17 cellular contexts compared by ENCODE assay signal in genomic region chr2:60532421-60532820, GRCh38. TPM values are rescaled to one million over a fixed set of nuclear protein-coding genes. Genes with fewer than 3 reads are reported as not detected.
DNase-seq lines count a peak whose midpoint lies in the region; ATAC-seq and TF ChIP-seq lines count a peak whose summit lies in the region.
"Had no signal": no experiment of that assay in that cellular context is flagged by ENCODE, and none has a peak within 500 bp of the region (broad histone marks: within the 10 kb centered on the region; RNA-seq: fewer than 3 reads in every experiment).

No MANE protein-coding gene starts in this region.

- H4K20me1 ChIP-seq in OCI-LY1 (ENCODE audit: insufficient read depth, low read length) (no peaks in the 10 kb centered on the region), neural progenitor cell (ENCODE audit: low read depth) (no peaks in the 10 kb centered on the region)

- peak; percentile 22 for DNase-seq in AG20443 (ENCODE audit: low spot score)
- DNase-seq in neural progenitor cell (ENCODE audit: low spot score) = no peak
- no peak for DNase-seq in stimulated activated CD4-positive, alpha-beta T cell treated with anti-CD3 and anti-CD28 coated beads, Interleukin-4, amount 100 ng/mL, for 4 hours
- DNase-seq in activated naive CD8-positive, alpha-beta T cell treated with anti-CD3 and anti-CD28 coated beads, Interleukin-2, amount 50 U/mL, for 24 hours = no peak
- no peak for DNase-seq in activated CD4-positive, alpha-beta T cell treated with anti-CD3 and anti-CD28 coated beads, Interleukin-2, amount 10 ng/mL, durations not matched to agents 24 days and 14 days
- DNase-seq: activated T-cell treated with anti-CD3 and anti-CD28 coated beads for 4 hours; H7; heart right ventricle; NCI-H1436 treated with DMSO at 0.1 percent for 48 hours; right cardiac atrium; stimulated activated CD4-positive, alpha-beta T cell treated with anti-CD3 and anti-CD28 coated beads, Interleukin-4, amount 100 ng/mL, for 1 hour had no signal

- H3K4me3 ChIP-seq in OCI-LY1 (ENCODE audit: low read depth, low read length, poor library complexity, severe bottlenecking) = no peak overlapping the region
- H3K4me3 ChIP-seq in neural progenitor cell = no peak overlapping the region

- no peaks in the 10 kb centered on the region for H3K9me3 Mint-ChIP-seq in dendritic cell treated with granulocyte-macrophage colony-stimulating factor and Interleukin-4, amounts not matched to agents 40 ng/mL and 50 ng/mL, for 4 days
- H3K9me3 Mint-ChIP-seq in neural progenitor cell = no peaks in the 10 kb centered on the region
- H3K9me3 Mint-ChIP-seq in activated naive CD8-positive, alpha-beta T cell treated with anti-CD3 and anti-CD28 coated beads, Interleukin-2, amount 50 U/mL, for 24 hours = no peaks in the 10 kb centered on the region
- no peaks in the 10 kb centered on the region for H3K9me3 Mint-ChIP-seq in activated CD4-positive, alpha-beta T cell treated with anti-CD3 and anti-CD28 coated beads, Interleukin-2, amount 10 ng/mL, durations not matched to agents 24 days and 14 days
- H3K9me3 Mint-ChIP-seq: natural killer cell treated with Interleukin-12 subunit alpha and Interleukin-12 subunit beta and Interleukin-15 and Interleukin-18, amount 100 ng/mL, for 72 hours; T-helper 1 cell treated with Interleukin-12 subunit alpha and Interleukin-12 subunit beta and Interleukin-4 antibody, amounts not matched to agents 30 μg/mL and 1 μg/mL, for 36 hours had no signal

- no peak for ATAC-seq in activated naive CD8-positive, alpha-beta T cell treated with anti-CD3 and anti-CD28 coated beads, Interleukin-2, amount 50 U/mL, for 24 hours
- no peak for ATAC-seq in GM19324 (IDR thresholded peaks at IDR 0.05; ENCODE audit: low FRiP score, unreplicated experiment)
- ATAC-seq: natural killer cell treated with Interleukin-12 subunit alpha and Interleukin-12 subunit beta and Interleukin-15 and Interleukin-18, amount 100 ng/mL, for 72 hours had no signal

- H2AFZ ChIP-seq in OCI-LY1 (ENCODE audit: low read length) = no peak overlapping the region
- H2AFZ ChIP-seq in neural progenitor cell (replicated peaks) = no peak overlapping the region

- intact Hi-C loops in dendritic cell treated with granulocyte-macrophage colony-stimulating factor and Interleukin-4, amounts not matched to agents 40 ng/mL and 50 ng/mL, for 4 days (cut with micrococcal nuclease) = no loop called here
- intact Hi-C loops in activated CD4-positive, alpha-beta T cell treated with anti-CD3 and anti-CD28 coated beads, Interleukin-2, amount 10 ng/mL, durations not matched to agents 24 days and 14 days (cut with micrococcal nuclease) = no loop called here

- H3K9me3 ChIP-seq in OCI-LY1 (ENCODE audit: low read length) = no peaks in the 10 kb centered on the region
- no peaks in the 10 kb centered on the region for H3K9me3 ChIP-seq in neural progenitor cell (ENCODE audit: low read depth)
- H3K9me3 ChIP-seq: heart right ventricle had no signal

- H3K9ac ChIP-seq in OCI-LY1 (ENCODE audit: low read length) (no peak overlapping the region), neural progenitor cell (no peak overlapping the region)

- no peaks in the 10 kb centered on the region for H3K9me2 ChIP-seq in OCI-LY1 (ENCODE audit: low read depth, low read length)

- peak overlapping the region; percentile 3; the same call in 1 of the 2 replicates for H3K4me2 ChIP-seq in OCI-LY1 (ENCODE audit: low read length)
- peak overlapping the region; percentile 52 for H3K4me2 ChIP-seq in neural progenitor cell

- H3K27ac Mint-ChIP-seq in dendritic cell treated with granulocyte-macrophage colony-stimulating factor and Interleukin-4, amounts not matched to agents 40 ng/mL and 50 ng/mL, for 4 days = peak overlapping the region; percentile 68
- H3K27ac Mint-ChIP-seq in neural progenitor cell = no peak overlapping the region
- no peak overlapping the region for H3K27ac Mint-ChIP-seq in activated naive CD8-positive, alpha-beta T cell treated with anti-CD3 and anti-CD28 coated beads, Interleukin-2, amount 50 U/mL, for 24 hours
- H3K27ac Mint-ChIP-seq in activated CD4-positive, alpha-beta T cell treated with anti-CD3 and anti-CD28 coated beads, Interleukin-2, amount 10 ng/mL, durations not matched to agents 24 days and 14 days = no peak overlapping the region
- H3K27ac Mint-ChIP-seq: activated naive CD8-positive, alpha-beta T cell; natural killer cell treated with Interleukin-12 subunit alpha and Interleukin-12 subunit beta and Interleukin-15 and Interleukin-18, amount 100 ng/mL, for 72 hours; T-helper 1 cell treated with Interleukin-12 subunit alpha and Interleukin-12 subunit beta and Interleukin-4 antibody, amounts not matched to agents 30 μg/mL and 1 μg/mL, for 36 hours had no signal

- peaks cover 85% of the 10 kb centered on the region for H3K4me1 Mint-ChIP-seq in dendritic cell treated with granulocyte-macrophage colony-stimulating factor and Interleukin-4, amounts not matched to agents 40 ng/mL and 50 ng/mL, for 4 days (ENCODE audit: low read depth)
- peaks cover 65% of the 10 kb centered on the region for H3K4me1 Mint-ChIP-seq in neural progenitor cell
- peaks cover 19% of the 10 kb centered on the region for H3K4me1 Mint-ChIP-seq in activated naive CD8-positive, alpha-beta T cell treated with anti-CD3 and anti-CD28 coated beads, Interleukin-2, amount 50 U/mL, for 24 hours
- H3K4me1 Mint-ChIP-seq in activated CD4-positive, alpha-beta T cell treated with anti-CD3 and anti-CD28 coated beads, Interleukin-2, amount 10 ng/mL, durations not matched to agents 24 days and 14 days = no peaks in the 10 kb centered on the region

- H3K4me1 ChIP-seq in OCI-LY1 (ENCODE audit: insufficient read depth, low read length, severe bottlenecking) (peaks cover 48% of the 10 kb centered on the region), neural progenitor cell (peaks cover 57% of the 10 kb centered on the region)

- no peak for TF ChIP-seq CTCF in OCI-LY1 (IDR thresholded peaks at IDR 0.05; ENCODE audit: low read length)
- TF ChIP-seq CTCF in neural progenitor cell (IDR thresholded peaks at IDR 0.05) = no peak

- no peak overlapping the region for H3K27ac ChIP-seq in OCI-LY1 (ENCODE audit: low read depth, low read length, poor library complexity, severe bottlenecking)
- no peak overlapping the region for H3K27ac ChIP-seq in neural progenitor cell

- H3K79me2 ChIP-seq in OCI-LY1 (ENCODE audit: insufficient read depth, low read length) (no peaks in the 10 kb centered on the region), neural progenitor cell (ENCODE audit: low read depth) (peaks cover 23% of the 10 kb centered on the region)

- H3K36me3 ChIP-seq in OCI-LY1 (ENCODE audit: insufficient read depth, low read length) = no peaks in the 10 kb centered on the region
- H3K36me3 ChIP-seq in neural progenitor cell = no peaks in the 10 kb centered on the region
- H3K36me3 ChIP-seq: heart right ventricle had no signal

- H3F3A ChIP-seq in OCI-LY1 (ENCODE audit: insufficient read depth, low read length) (no peaks in the 10 kb centered on the region), neural progenitor cell (ENCODE audit: low read depth) (no peaks in the 10 kb centered on the region)

- no peaks in the 10 kb centered on the region for H3K27me3 ChIP-seq in OCI-LY1 (ENCODE audit: insufficient read depth, low read length)
- H3K27me3 ChIP-seq in neural progenitor cell = no peaks in the 10 kb centered on the region

- H3K27me3 Mint-ChIP-seq in dendritic cell treated with granulocyte-macrophage colony-stimulating factor and Interleukin-4, amounts not matched to agents 40 ng/mL and 50 ng/mL, for 4 days = no peaks in the 10 kb centered on the region
- peaks cover 9% of the 10 kb centered on the region for H3K27me3 Mint-ChIP-seq in neural progenitor cell (ENCODE audit: insufficient read depth, low read depth)
- peaks cover 23% of the 10 kb centered on the region for H3K27me3 Mint-ChIP-seq in activated naive CD8-positive, alpha-beta T cell treated with anti-CD3 and anti-CD28 coated beads, Interleukin-2, amount 50 U/mL, for 24 hours
- peaks cover 50% of the 10 kb centered on the region for H3K27me3 Mint-ChIP-seq in activated CD4-positive, alpha-beta T cell treated with anti-CD3 and anti-CD28 coated beads, Interleukin-2, amount 10 ng/mL, durations not matched to agents 24 days and 14 days

- H3K4me3 Mint-ChIP-seq in dendritic cell treated with granulocyte-macrophage colony-stimulating factor and Interleukin-4, amounts not matched to agents 40 ng/mL and 50 ng/mL, for 4 days = no peak overlapping the region
- no peak overlapping the region for H3K4me3 Mint-ChIP-seq in neural progenitor cell
- H3K4me3 Mint-ChIP-seq in activated naive CD8-positive, alpha-beta T cell treated with anti-CD3 and anti-CD28 coated beads, Interleukin-2, amount 50 U/mL, for 24 hours = no peak overlapping the region
- H3K4me3 Mint-ChIP-seq in activated CD4-positive, alpha-beta T cell treated with anti-CD3 and anti-CD28 coated beads, Interleukin-2, amount 10 ng/mL, durations not matched to agents 24 days and 14 days = no peak overlapping the region
- H3K4me3 Mint-ChIP-seq: activated naive CD8-positive, alpha-beta T cell; natural killer cell treated with Interleukin-12 subunit alpha and Interleukin-12 subunit beta and Interleukin-15 and Interleukin-18, amount 100 ng/mL, for 72 hours; T-helper 1 cell treated with Interleukin-12 subunit alpha and Interleukin-12 subunit beta and Interleukin-4 antibody, amounts not matched to agents 30 μg/mL and 1 μg/mL, for 36 hours had no signal

- H3K36me3 Mint-ChIP-seq in dendritic cell treated with granulocyte-macrophage colony-stimulating factor and Interleukin-4, amounts not matched to agents 40 ng/mL and 50 ng/mL, for 4 days (ENCODE audit: low read depth) = peaks cover 37% of the 10 kb centered on the region
- peaks cover 3% of the 10 kb centered on the region for H3K36me3 Mint-ChIP-seq in neural progenitor cell
- no peaks in the 10 kb centered on the region for H3K36me3 Mint-ChIP-seq in activated naive CD8-positive, alpha-beta T cell treated with anti-CD3 and anti-CD28 coated beads, Interleukin-2, amount 50 U/mL, for 24 hours (ENCODE audit: low read depth)
- no peaks in the 10 kb centered on the region for H3K36me3 Mint-ChIP-seq in activated CD4-positive, alpha-beta T cell treated with anti-CD3 and anti-CD28 coated beads, Interleukin-2, amount 10 ng/mL, durations not matched to agents 24 days and 14 days (ENCODE audit: low read depth)
- H3K36me3 Mint-ChIP-seq: activated naive CD8-positive, alpha-beta T cell; natural killer cell treated with Interleukin-12 subunit alpha and Interleukin-12 subunit beta and Interleukin-15 and Interleukin-18, amount 100 ng/mL, for 72 hours had no signal

RNA-seq across cellular contexts. Expression of gene BCL11A, which starts 21.0 kb away (rescaled TPM):
- 0.67 and 1.0 TPM in 2 replicates for total RNA-seq in neural progenitor cell (ENCODE audit: low replicate concordance)
- total RNA-seq in activated CD4-positive, alpha-beta T cell treated with anti-CD3 and anti-CD28 coated beads, Interleukin-2, amount 10 ng/mL, durations not matched to agents 24 days and 14 days = not detected in 2 replicates
